Comparison of ENCODE assay signal across 9 cellular contexts in genomic region chr4:113781439-113782040, GRCh38. TPM values are rescaled to one million over a fixed set of nuclear protein-coding genes. Genes with fewer than 3 reads are reported as not detected.
DNase-seq lines count a peak whose midpoint lies in the region; ATAC-seq and TF ChIP-seq lines count a peak whose summit lies in the region.
"Had no signal": no experiment of that assay in that cellular context is flagged by ENCODE, and none has a peak within 500 bp of the region (broad histone marks: within the 10 kb centered on the region; RNA-seq: fewer than 3 reads in every experiment).

No MANE protein-coding gene starts in this region.

- H3K27me3 Mint-ChIP-seq in CD8-positive, alpha-beta T cell (ENCODE audit: low read depth): no peaks in the 10 kb centered on the region
- H3K27me3 Mint-ChIP-seq in H9 (ENCODE audit: low read depth): no peaks in the 10 kb centered on the region

- no peaks in the 10 kb centered on the region for H3K36me3 Mint-ChIP-seq in CD8-positive, alpha-beta T cell
- H3K36me3 Mint-ChIP-seq in H9 (ENCODE audit: insufficient read depth in 1 of 3, low read depth in 3 of 3): no peaks in the 10 kb centered on the region
- H3K36me3 Mint-ChIP-seq: IgD-negative memory B cell had no signal

- no peak overlapping the region for H3K14ac ChIP-seq in H9 (ENCODE audit: insufficient read depth, low read length)

- no peak overlapping the region for H2BK12ac ChIP-seq in H9 (ENCODE audit: insufficient read length, low read depth, low read length)

- CTCF ChIA-PET in CD8-positive, alpha-beta T cell (lab: Charles Lee): interaction anchor here (1.1 kb wide), 1 partner anchor 10 kb away, joined by 3 read pairs; no protein-coding TSS in a partner anchor

- H3K4me3 ChIP-seq in CD8-positive, alpha-beta T cell (ENCODE audit: low read depth, low read length): no peak overlapping the region
- H3K4me3 ChIP-seq in RWPE2 (ENCODE audit: severe bottlenecking) (no peak overlapping the region), testis (no peak overlapping the region)

- no peaks in the 10 kb centered on the region for H3K9me3 ChIP-seq in CD8-positive, alpha-beta T cell (ENCODE audit: low read length)
- H3K9me3 ChIP-seq in H9 (ENCODE audit: control insufficient read depth, low read depth, low read length): no peaks in the 10 kb centered on the region
- H3K9me3 ChIP-seq in RWPE2 (ENCODE audit: severe bottlenecking): no peaks in the 10 kb centered on the region
- no peaks in the 10 kb centered on the region for H3K9me3 ChIP-seq in testis

- no peak overlapping the region for H3K27ac ChIP-seq in CD8-positive, alpha-beta T cell (ENCODE audit: low read depth, low read length)
- no peak overlapping the region for H3K27ac ChIP-seq in H9 (ENCODE audit: insufficient read length, low read depth, low read length)
- H3K27ac ChIP-seq in RWPE2 (ENCODE audit: poor library complexity, severe bottlenecking): no peak overlapping the region
- no peak overlapping the region for H3K27ac ChIP-seq in testis

- H2BK20ac ChIP-seq in H9 (ENCODE audit: low read depth, low read length, poor library complexity, severe bottlenecking): no peak overlapping the region

- POLR2A ChIA-PET in CD8-positive, alpha-beta T cell (lab: Charles Lee): no interaction called here

- DNase-seq in CD8-positive, alpha-beta T cell: no peak
- DNase-seq in H9: no peak
- no peak for DNase-seq in RWPE2 (ENCODE audit: low spot score)
- DNase-seq in foreskin melanocyte: peak; percentile 22
- no peak for DNase-seq in testis
- no peak for DNase-seq in HUDEP-2 (lab: John Stamatoyannopoulos, UW; ENCODE audit: unreplicated experiment in 76 of 76)
- DNase-seq in NCI-H226: no peak

- no peak overlapping the region for H2AFZ ChIP-seq in H9 (ENCODE audit: low read length)

- H3K56ac ChIP-seq in H9 (ENCODE audit: insufficient read length, low read depth, low read length): no peak overlapping the region

- peaks cover 4% of the 10 kb centered on the region for H3K4me1 Mint-ChIP-seq in CD8-positive, alpha-beta T cell (ENCODE audit: low read depth)
- peaks cover 0 to 3% of the 10 kb centered on the region in 2 experiments; a peak in 2 of 4 replicates for H3K4me1 Mint-ChIP-seq in H9

- H3K79me1 ChIP-seq in H9 (ENCODE audit: insufficient read depth, low read depth, low read length, poor library complexity, severe bottlenecking): no peaks in the 10 kb centered on the region

- H3K27me3 ChIP-seq in CD8-positive, alpha-beta T cell (ENCODE audit: insufficient read depth, low read length): no peaks in the 10 kb centered on the region
- no peaks in the 10 kb centered on the region for H3K27me3 ChIP-seq in H9 (ENCODE audit: insufficient read depth, low read length)
- H3K27me3 ChIP-seq in RWPE2 (ENCODE audit: insufficient read depth, poor library complexity, severe bottlenecking): no peaks in the 10 kb centered on the region
- H3K27me3 ChIP-seq in testis: no peaks in the 10 kb centered on the region

- no peak overlapping the region for H3T11ph ChIP-seq in H9 (ENCODE audit: low read length)

- no peak overlapping the region for H2BK5ac ChIP-seq in H9 (ENCODE audit: insufficient read length, low read length)

- TF ChIP-seq CTCF in CD8-positive, alpha-beta T cell (IDR thresholded peaks at IDR 0.05): peak; percentile 72
- TF ChIP-seq CTCF in H9 (conservative IDR thresholded peaks at IDR 0.05) (peak; percentile 83), RWPE2 (IDR thresholded peaks at IDR 0.05; ENCODE audit: poor library complexity, severe bottlenecking) (peak; percentile 84), testis (IDR thresholded peaks at IDR 0.05) (peak; percentile 26 to 77 (median 30))

- H3K9me3 Mint-ChIP-seq in CD8-positive, alpha-beta T cell: no peaks in the 10 kb centered on the region
- no peaks in the 10 kb centered on the region for H3K9me3 Mint-ChIP-seq in H9

- no peak overlapping the region for H3K4ac ChIP-seq in H9 (ENCODE audit: low read depth, low read length)

- no peak overlapping the region for H4K8ac ChIP-seq in H9 (replicated peaks; ENCODE audit: insufficient read length, low read depth, low read length)

- no peak for TF ChIP-seq POLR2A in testis (IDR thresholded peaks at IDR 0.05)

- H3K4me3 Mint-ChIP-seq in CD8-positive, alpha-beta T cell: no peak overlapping the region
- no peak overlapping the region for H3K4me3 Mint-ChIP-seq in H9
- H3K4me3 Mint-ChIP-seq: IgD-negative memory B cell had no signal

- H3K23ac ChIP-seq in H9 (ENCODE audit: insufficient read length, low read depth, low read length): no peak overlapping the region

- intact Hi-C loops in CD8-positive, alpha-beta T cell (cut with DNase I, micrococcal nuclease): loop anchor here (2.0 to 5.0 kb wide), 3 partner anchors 127 to 289 kb away; no protein-coding TSS in a partner anchor
- intact Hi-C loops in testis (cut with DNase I; ENCODE audit: low total_unique reads): no loop called here

- no peak for ATAC-seq in CD8-positive, alpha-beta T cell
- ATAC-seq in RWPE2 (ENCODE audit: low read depth) (no peak; the same call in 2 of the 3 replicates), HG03442 (IDR thresholded peaks at IDR 0.05; ENCODE audit: unreplicated experiment) (no peak)

- no peaks in the 10 kb centered on the region for H3K36me3 ChIP-seq in CD8-positive, alpha-beta T cell (ENCODE audit: insufficient read depth, low read length)
- H3K36me3 ChIP-seq in RWPE2 (ENCODE audit: low read depth): no peaks in the 10 kb centered on the region
- H3K36me3 ChIP-seq in testis (ENCODE audit: low read depth, missing control alignments): no peaks in the 10 kb centered on the region

- no peak overlapping the region for H4K5ac ChIP-seq in H9 (ENCODE audit: insufficient read length, low read depth, low read length)

- H3K18ac ChIP-seq in H9 (ENCODE audit: insufficient read length, low read depth, low read length): no peak overlapping the region

- no peak overlapping the region for H2BK15ac ChIP-seq in H9 (ENCODE audit: low read depth, low read length)

- no peaks in the 10 kb centered on the region for H3K4me1 ChIP-seq in CD8-positive, alpha-beta T cell (ENCODE audit: insufficient read depth, low read length)
- no peaks in the 10 kb centered on the region for H3K4me1 ChIP-seq in H9 (ENCODE audit: insufficient read depth, low read length)
- peaks cover 12% of the 10 kb centered on the region for H3K4me1 ChIP-seq in RWPE2 (ENCODE audit: insufficient read depth, poor library complexity, severe bottlenecking)
- H3K4me1 ChIP-seq in testis: no peaks in the 10 kb centered on the region

- H3K79me2 ChIP-seq in H9 (ENCODE audit: insufficient read depth, low read length): no peaks in the 10 kb centered on the region

- no peak overlapping the region for H4K91ac ChIP-seq in H9 (ENCODE audit: insufficient read length, low read depth, low read length)

- H3K4me2 ChIP-seq in H9 (ENCODE audit: insufficient read depth, insufficient read length, low read length): no peak overlapping the region

- no peak overlapping the region for H2BK120ac ChIP-seq in H9 (ENCODE audit: low read depth, low read length, poor library complexity, severe bottlenecking)

- no peak overlapping the region for H3K27ac Mint-ChIP-seq in CD8-positive, alpha-beta T cell
- no peak overlapping the region for H3K27ac Mint-ChIP-seq in H9
- H3K27ac Mint-ChIP-seq: IgD-negative memory B cell had no signal

- H2AK5ac ChIP-seq in H9 (ENCODE audit: insufficient read length, low read length): no peak overlapping the region

- no peaks in the 10 kb centered on the region for H3K23me2 ChIP-seq in H9 (ENCODE audit: insufficient read length, low read depth, low read length, poor library complexity, severe bottlenecking)

- no peak overlapping the region for H3K9ac ChIP-seq in H9 (ENCODE audit: extremely low read depth, insufficient read length, low read length)

- no peaks in the 10 kb centered on the region for H4K20me1 ChIP-seq in H9 (ENCODE audit: control insufficient read depth, insufficient read depth, insufficient read length)

- no CpG with 5 or more reads among the region's 2 CpGs for WGBS in H9 (ENCODE audit: extremely low coverage, insufficient read length, low lambda C conversion rate)
- WGBS in testis, 2 donors: 27 to 30% methylated on average over 2 of the region's 2 CpGs

RNA-seq across cellular contexts. Expression of gene CAMK2D, which starts 20.0 kb away (rescaled TPM):
- total RNA-seq in CD8-positive, alpha-beta T cell: 10 to 100 TPM; 29.6 to 31.1 TPM
- 8.3 and 9.0 TPM in 2 replicates for total RNA-seq in H9 (2021)
- total RNA-seq in testis: 10 to 100 TPM; 72.4 to 88.1 TPM
- polyA plus RNA-seq in testis (ENCODE audit: insufficient read depth, low read depth, low replicate concordance): 31.2 TPM

Comparison
In these comparisons a context has a peak if more than half of its experiments do, and no peak if none do; other contexts are left out.
1. CTCF ChIP-seq: peak in every context shown above with its lines; median percentile 84 in RWPE2; 83 in H9; 72 in CD8-positive, alpha-beta T cell; 30 in testis.